ENCODE assay signal across 10 cellular contexts in genomic region chr3:142863010-142863787, GRCh38. TPM values are rescaled to one million over a fixed set of nuclear protein-coding genes. Genes with fewer than 3 reads are reported as not detected.
DNase-seq lines count a peak whose midpoint lies in the region; ATAC-seq and TF ChIP-seq lines count a peak whose summit lies in the region.
"Had no signal": no experiment of that assay in that cellular context is flagged by ENCODE, and none has a peak within 500 bp of the region (broad histone marks: within the 10 kb centered on the region; RNA-seq: fewer than 3 reads in every experiment).

No MANE protein-coding gene starts in this region.

- H3K4me3 ChIP-seq in heart left ventricle (no peak overlapping the region), subcutaneous abdominal adipose tissue (ENCODE audit: low read depth in 1 of 5, low read length in 5 of 5) (no peak overlapping the region)

- H3K27me3 ChIP-seq in heart left ventricle (no peaks in the 10 kb centered on the region), foreskin keratinocyte (no peaks in the 10 kb centered on the region), subcutaneous abdominal adipose tissue (ENCODE audit: control insufficient read depth in 5 of 5, insufficient read depth in 4 of 5, low read length in 5 of 5) (no peaks in the 10 kb centered on the region)

- H3K36me3 ChIP-seq in heart left ventricle = no peaks in the 10 kb centered on the region
- peaks cover 0 to 3% (median 0%) of the 10 kb centered on the region in 5 donors for H3K36me3 ChIP-seq in subcutaneous abdominal adipose tissue (ENCODE audit: control insufficient read depth in 5 of 5, insufficient read depth in 5 of 5, low read length in 5 of 5)

- no peak for TF ChIP-seq CTCF in heart left ventricle (IDR thresholded peaks at IDR 0.05)
- TF ChIP-seq CTCF in foreskin keratinocyte (conservative IDR thresholded peaks at IDR 0.05) = no peak

- peak overlapping the region in 3 of 12 donors; percentile 10 to 27 (median 14) for H3K27ac ChIP-seq in heart left ventricle
- H3K27ac ChIP-seq in foreskin keratinocyte = peak overlapping the region; percentile 28
- peak overlapping the region; percentile 52 for H3K27ac ChIP-seq in subcutaneous abdominal adipose tissue (ENCODE audit: low read depth, low read length)

- DNase-seq in heart left ventricle = no peak
- no peak for DNase-seq in Right ventricle myocardium inferior (ENCODE audit: missing footprints)
- peak; percentile 64 to 79 for DNase-seq in foreskin keratinocyte
- DNase-seq in C1 segment of cervical spinal cord (lab: John Stamatoyannopoulos, UW) = no peak
- DNase-seq in kidney tubule cell (ENCODE audit: low spot score) = no peak
- DNase-seq: activated T-cell treated with anti-CD3 and anti-CD28 coated beads, Interleukin-2, amount 50 U/mL, for 24 hours had no signal

- H3K9ac ChIP-seq in subcutaneous abdominal adipose tissue (ENCODE audit: low read length in 5 of 5) = peak overlapping the region in 1 of 5 donors; percentile 22

- intact Hi-C loops in heart left ventricle (cut with DNase I) = no loop called here
- intact Hi-C loops in Right ventricle myocardium inferior (cut with DNase I) = no loop called here

- ATAC-seq in heart left ventricle (peak; percentile 65 to 81 (median 74)), Right ventricle myocardium inferior (no peak), foreskin keratinocyte (peak; percentile 77), HG03135 (IDR thresholded peaks at IDR 0.05; ENCODE audit: unreplicated experiment) (no peak)

- H3K4me1 ChIP-seq in heart left ventricle = peaks cover 0 to 14% (median 0%) of the 10 kb centered on the region in 12 donors
- peaks cover 17% of the 10 kb centered on the region for H3K4me1 ChIP-seq in foreskin keratinocyte
- peaks cover 0 to 17% (median 11%) of the 10 kb centered on the region in 5 donors for H3K4me1 ChIP-seq in subcutaneous abdominal adipose tissue (ENCODE audit: control insufficient read depth in 5 of 5, insufficient read depth in 5 of 5, low read length in 5 of 5)

- 27 to 34% (median 31%) methylated on average over 7 of the region's 7 CpGs for WGBS in heart left ventricle, 4 donors

- H3K9me3 ChIP-seq in heart left ventricle (no peaks in the 10 kb centered on the region), subcutaneous abdominal adipose tissue (ENCODE audit: control insufficient read depth in 5 of 5, low read length in 5 of 5) (no peaks in the 10 kb centered on the region)

- TF ChIP-seq POLR2A in heart left ventricle (IDR thresholded peaks at IDR 0.05) = no peak

TF ChIP-seq in PFSK-1, 5 proteins besides CTCF, POLR2A, EP300 and RAD21:
- TF ChIP-seq SIN3A (IDR thresholded peaks at IDR 0.05; ENCODE audit: borderline replicate concordance, insufficient read depth, low read length) (no peak), FOXP2 (optimal IDR thresholded peaks at IDR 0.05; ENCODE audit: borderline replicate concordance, extremely low read depth, extremely low read length, insufficient read depth) (peak; percentile 14)

RNA-seq across cellular contexts. Expression of gene PCOLCE2, which starts 25.7 kb away (rescaled TPM):
- 100 to 1,000 TPM in 2 of 9 donors, 10 to 100 TPM in 7; 49.2 to 152 (median 70.7) TPM for total RNA-seq in heart left ventricle
- 10 to 100 TPM; 47.5 to 60.1 TPM for polyA plus RNA-seq in heart left ventricle
- 64.1 TPM for total RNA-seq in Right ventricle myocardium inferior
- polyA plus RNA-seq in PFSK-1 (2012; ENCODE audit: insufficient read length, low read depth) = 0.36 TPM
- total RNA-seq in foreskin keratinocyte = 3.0 and 3.7 TPM in 2 replicates
- 2.4 and 3.3 TPM in 2 replicates for polyA plus RNA-seq in foreskin keratinocyte
- polyA plus RNA-seq: CD14-positive monocyte had no signal

Comparison
In these comparisons a context has a peak if more than half of its experiments do, and no peak if none do; other contexts are left out.
1. ATAC-seq: peak in heart left ventricle (4 of 4) and foreskin keratinocyte (single experiment); none in Right ventricle myocardium inferior (single experiment) and HG03135 (single experiment).
2. DNase-seq: peak in foreskin keratinocyte (2 of 2); none in heart left ventricle (0 of 5), Right ventricle myocardium inferior (single experiment), C1 segment of cervical spinal cord (0 of 14) and kidney tubule cell (single experiment).
3. RNA of gene PCOLCE2, which starts 25.7 kb away (total RNA-seq): 49.2 to 152 TPM in heart left ventricle and 64.1 TPM in Right ventricle myocardium inferior (single experiment); 3.0 to 3.7 TPM in foreskin keratinocyte; every median in the first group is over 10 times any median in the second.